28 cellular contexts compared by ENCODE assay signal in the genomic region with DNA sequence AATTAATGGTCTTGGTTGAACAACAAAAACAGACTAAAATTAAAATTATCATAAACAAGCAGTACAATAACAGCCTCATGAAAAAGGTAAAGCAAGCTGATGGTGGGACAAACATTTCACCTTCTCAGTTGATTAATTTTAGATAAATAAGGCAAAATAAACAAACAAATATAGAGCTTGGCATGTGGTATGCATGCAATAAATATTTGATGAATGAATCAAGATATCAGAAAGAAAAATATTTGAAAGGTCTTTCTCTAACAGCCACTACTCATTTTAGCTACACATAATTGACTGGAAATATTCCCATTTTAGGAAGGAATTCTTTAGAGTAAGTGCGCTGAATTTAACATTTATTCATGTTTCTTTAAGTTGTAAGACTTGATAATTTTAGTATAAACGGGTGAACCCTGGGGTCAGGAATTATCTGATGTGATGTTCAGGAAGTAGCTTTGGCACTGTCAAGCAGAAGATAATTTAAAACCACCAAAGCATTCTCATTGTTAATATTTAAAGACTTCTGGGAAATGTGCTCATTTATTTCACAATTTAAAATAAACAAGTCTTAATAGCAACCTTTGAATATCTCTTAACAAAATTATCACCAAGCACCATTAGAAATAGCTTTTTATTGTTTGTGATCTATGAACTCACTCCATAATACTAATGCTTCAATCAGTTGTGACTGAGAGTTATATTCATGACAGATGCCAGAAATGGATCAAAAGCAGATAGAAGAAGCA.
DNase-seq lines count a peak whose midpoint lies in the region; ATAC-seq, FAIRE-seq and TF ChIP-seq lines count a peak whose summit lies in the region.
"Had no signal": no experiment of that assay in that cellular context is flagged by ENCODE, and none has a peak within 500 bp of the region (broad histone marks: within the 10 kb centered on the region; RNA-seq: fewer than 3 reads in every experiment).

No MANE protein-coding gene starts in this region.

- no peaks in the 10 kb centered on the region for H3K9me2 ChIP-seq in GM23248 (ENCODE audit: insufficient read depth)

- no peaks in the 10 kb centered on the region for H3K79me2 ChIP-seq in GM23248 (ENCODE audit: insufficient read depth)
- H3K79me2 ChIP-seq in keratinocyte (ENCODE audit: control insufficient read depth, insufficient read depth, low read length), result no peaks in the 10 kb centered on the region

- FAIRE-seq in TTC549 (lab: Jason Lieb, UNC) (peak; percentile 59), keratinocyte (lab: Jason Lieb, UNC) (no peak)
- FAIRE-seq: islet of Langerhans had no signal

- no peak for ATAC-seq in HG02623 (IDR thresholded peaks at IDR 0.05; ENCODE audit: unreplicated experiment)
- ATAC-seq: activated CD4-positive, CD25-positive, alpha-beta regulatory T cell treated with anti-CD3 and anti-CD28 coated beads, Interleukin-2, amount 50 U/mL, for 24 hours; activated CD8-positive, alpha-beta T cell treated with anti-CD3 and anti-CD28 coated beads for 36 hours; body of pancreas; esophagus mucosa; gastroesophageal sphincter; Right ventricle myocardium inferior had no signal

- H3K9me1 ChIP-seq in keratinocyte (ENCODE audit: control insufficient read depth, extremely low read depth, insufficient read depth, low read length), result no peaks in the 10 kb centered on the region

- no peaks in the 10 kb centered on the region for H4K20me1 ChIP-seq in GM23248 (ENCODE audit: insufficient read depth)
- H4K20me1 ChIP-seq in keratinocyte (ENCODE audit: control insufficient read depth, extremely low read depth, insufficient read depth, low read length), result no peaks in the 10 kb centered on the region

- no peaks in the 10 kb centered on the region for H3K9me3 ChIP-seq in GM23248 (ENCODE audit: low read depth)
- H3K9me3 ChIP-seq in keratinocyte (ENCODE audit: control insufficient read depth, low read depth, low read length), result no peaks in the 10 kb centered on the region
- H3K9me3 ChIP-seq: body of pancreas, Caco-2 had no signal

- H3K36me3 ChIP-seq in GM23248 (ENCODE audit: low read depth) (no peaks in the 10 kb centered on the region; the same call in 1 of the 2 replicates), keratinocyte (ENCODE audit: control insufficient read depth in 2 of 2, extremely low read depth in 1 of 2, insufficient read depth in 2 of 2, low read length in 2 of 2) (no peaks in the 10 kb centered on the region)
- H3K36me3 ChIP-seq: gastroesophageal sphincter had no signal

- H3K4me3 ChIP-seq in GM23248, result no peak overlapping the region
- H3K4me3 ChIP-seq in keratinocyte (ENCODE audit: control insufficient read depth in 2 of 3, extremely low read depth in 1 of 3, insufficient read depth in 2 of 3, low read depth in 1 of 3, low read length in 3 of 3), result no peak overlapping the region
- H3K4me3 ChIP-seq: body of pancreas, gastroesophageal sphincter, skin epidermis had no signal

- in situ Hi-C loops in GM23248 (cut with MboI), result no loop called here

- H3K9ac ChIP-seq in GM23248 (no peak overlapping the region), keratinocyte (ENCODE audit: control insufficient read depth, extremely low read depth, insufficient read depth, low read length) (no peak overlapping the region)

- H3K4me1 ChIP-seq in GM23248 (ENCODE audit: insufficient read depth) (peaks cover 35% of the 10 kb centered on the region), keratinocyte (ENCODE audit: control insufficient read depth, extremely low read depth, insufficient read depth, low read length) (no peaks in the 10 kb centered on the region)

- peaks cover 28% of the 10 kb centered on the region for H3F3A ChIP-seq in GM23248 (ENCODE audit: insufficient read depth)

- dilution Hi-C loops in keratinocyte (cut with MboI; ENCODE audit: extremely low pct_ligation_motif_present, low sequenced_read_pairs), result no loop called here

- TF ChIP-seq CTCF in keratinocyte (optimal IDR thresholded peaks at IDR 0.05 in 1 of 3, IDR thresholded peaks at IDR 0.05 in 1 of 3, conservative IDR thresholded peaks at IDR 0.05 in 1 of 3; ENCODE audit: extremely low read depth in 1 of 3, insufficient read depth in 2 of 3, low read length in 3 of 3), result no peak

- H3K4me2 ChIP-seq in GM23248 (ENCODE audit: unreplicated experiment) (no peak overlapping the region), keratinocyte (ENCODE audit: control insufficient read depth, extremely low read depth, insufficient read depth, low read depth, low read length) (no peak overlapping the region)

- DNase-seq in GM23248 (no peak), keratinocyte (ENCODE audit: low read depth, low spot score) (no peak), renal cortical epithelial cell (ENCODE audit: low read depth) (peak; percentile 62), NCI-H1694 treated with DMSO at 0.1 percent for 48 hours (lab: John Stamatoyannopoulos, UW) (no peak), Kasumi-1 (lab: John Stamatoyannopoulos, UW) (no peak)
- DNase-seq: activated CD8-positive, alpha-beta T cell treated with anti-CD3 and anti-CD28 coated beads for 36 hours; activated effector memory CD4-positive, alpha-beta T cell treated with anti-CD3 and anti-CD28 coated beads, Interleukin-2, amount 50 U/mL, for 16 hours; activated naive CD8-positive, alpha-beta T cell treated with anti-CD3 and anti-CD28 coated beads, Interleukin-2, amount 10 ng/mL, durations not matched to agents 7 days and 5 days; body of pancreas; C1 segment of cervical spinal cord; Caco-2; DMS79; effector CD4-positive, alpha-beta T cell; GOT3; mammary epithelial cell; NCI-H1092 treated with DMSO at 0.1 percent for 48 hours; NCI-H2081; NCI-H345; NCI-H774; substantia nigra had no signal

- H3K27me3 ChIP-seq in GM23248 (replicated peaks; ENCODE audit: insufficient read depth) (no peaks in the 10 kb centered on the region), keratinocyte (ENCODE audit: control insufficient read depth, extremely low read depth, insufficient read depth, low read length) (no peaks in the 10 kb centered on the region)
- H3K27me3 ChIP-seq: body of pancreas, gastroesophageal sphincter had no signal

- 52 to 54% methylated on average over 2 of the region's 2 CpGs for WGBS in GM23248 (ENCODE audit: low coverage in 1 of 2, low lambda C conversion rate in 2 of 2, missing lambda C conversion rate in 2 of 2), 2 experiments

- H2AFZ ChIP-seq in GM23248, result peak overlapping the region; percentile 46
- peak overlapping the region; percentile 30 for H2AFZ ChIP-seq in keratinocyte (ENCODE audit: control insufficient read depth, low read length)

- H3K27ac ChIP-seq in GM23248, result no peak overlapping the region
- no peak overlapping the region for H3K27ac ChIP-seq in keratinocyte (ENCODE audit: control insufficient read depth, insufficient read depth, low read length)
